Comparison of ENCODE assay signal across 21 cellular contexts in the genomic region with DNA sequence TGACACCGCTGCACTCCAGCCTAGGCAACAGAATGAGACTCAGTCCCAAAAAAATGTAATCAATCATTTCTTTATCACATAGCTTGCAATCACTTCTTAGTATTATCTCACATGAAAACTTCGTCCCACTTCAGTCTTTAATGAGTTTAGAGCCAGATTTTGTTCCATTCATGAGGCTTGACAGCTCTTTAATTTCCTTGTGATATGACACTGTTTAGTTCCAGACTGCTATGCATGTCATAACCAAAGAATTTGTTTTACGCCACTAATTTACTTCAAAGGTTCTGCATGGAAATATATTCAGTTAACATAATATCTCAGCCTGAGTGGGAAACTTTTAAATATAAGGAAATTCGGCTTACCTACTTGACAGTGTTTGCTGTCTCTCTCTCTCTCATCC.
DNase-seq lines count a peak whose midpoint lies in the region; ATAC-seq, FAIRE-seq and TF ChIP-seq lines count a peak whose summit lies in the region.
"Had no signal": no experiment of that assay in that cellular context is flagged by ENCODE, and none has a peak within 500 bp of the region (broad histone marks: within the 10 kb centered on the region; RNA-seq: fewer than 3 reads in every experiment).

No MANE protein-coding gene starts in this region.

- intact Hi-C loops in thyroid gland (cut with DNase I): no loop called here

- TF ChIP-seq CTCF in SK-N-SH (IDR thresholded peaks at IDR 0.05) (no peak), astrocyte (IDR thresholded peaks at IDR 0.05; ENCODE audit: insufficient read depth, low read depth, low read length) (no peak), mesothelial cell of epicardium (IDR thresholded peaks at IDR 0.05; ENCODE audit: unreplicated experiment) (no peak), thyroid gland (IDR thresholded peaks at IDR 0.05) (no peak)

- H3K36me3 ChIP-seq in SK-N-SH (replicated peaks in 1 of 2; ENCODE audit: control insufficient read depth in 1 of 2, insufficient read depth in 2 of 2, low read length in 1 of 2) (peaks cover 15 to 21% of the 10 kb centered on the region in 2 experiments), astrocyte (ENCODE audit: insufficient read depth, low read length) (peaks cover 16% of the 10 kb centered on the region), thyroid gland (peaks cover 23 to 31% of the 10 kb centered on the region in 2 donors)

- TF ChIP-seq RAD21 in SK-N-SH (IDR thresholded peaks at IDR 0.05; ENCODE audit: low read length): no peak

- ATAC-seq in SK-N-SH treated with all-trans-retinoic acid at 6 μM for 48 hours (peak; percentile 24; the same call in 2 of the 3 replicates), HG03025 (IDR thresholded peaks at IDR 0.05; ENCODE audit: low FRiP score, unreplicated experiment) (no peak)
- ATAC-seq: HepG2, Panc1 had no signal

- H3K36me3 Mint-ChIP-seq in astrocyte (ENCODE audit: low read depth, unreplicated experiment) (peaks cover 23% of the 10 kb centered on the region), mesothelial cell of epicardium (peaks cover 25% of the 10 kb centered on the region)

- no peak for TF ChIP-seq POLR2A in thyroid gland (IDR thresholded peaks at IDR 0.05)

- H3K9me2 ChIP-seq in SK-N-SH: no peaks in the 10 kb centered on the region

- H3K27ac ChIP-seq in SK-N-SH (ENCODE audit: low read depth in 2 of 2, low read length in 1 of 2): no peak overlapping the region
- H3K27ac ChIP-seq in astrocyte (ENCODE audit: low read depth, low read length): no peak overlapping the region
- peak overlapping the region in 2 of 3 donors; percentile 44 to 81 for H3K27ac ChIP-seq in thyroid gland
- H3K27ac ChIP-seq: 22Rv1, KMS-11 had no signal

- H2AFZ ChIP-seq in SK-N-SH (ENCODE audit: low read depth) (no peak overlapping the region), astrocyte (ENCODE audit: low read depth, low read length) (no peak overlapping the region)

- H3K4me3 Mint-ChIP-seq in astrocyte (ENCODE audit: unreplicated experiment) (no peak overlapping the region), mesothelial cell of epicardium (no peak overlapping the region)

- WGBS in SK-N-SH (ENCODE audit: low lambda C conversion rate): 86% methylated on average over 4 of the region's 4 CpGs
- 92 to 93% methylated on average over 4 of the region's 4 CpGs for WGBS in thyroid gland, 2 donors

- POLR2A ChIA-PET in SK-N-SH (lab: Yijun Ruan, JAX): no interaction called here

- DNase-seq in SK-N-SH: no peak
- peak; percentile 76 for DNase-seq in astrocyte (ENCODE audit: low read depth)
- DNase-seq in mesothelial cell of epicardium (ENCODE audit: low spot score in 2 of 2, unreplicated experiment in 2 of 2): no peak
- DNase-seq in thyroid gland: no peak
- DNase-seq in DMS 273 treated with DMSO at 0.1 percent for 48 hours (lab: John Stamatoyannopoulos, UW): no peak
- no peak for DNase-seq in NCI-H510A treated with DMSO at 0.1 percent for 48 hours (lab: John Stamatoyannopoulos, UW)
- DNase-seq: AML-193, NCI-H1417, NCI-H187, NCI-H2107, NCI-H2227 treated with DMSO at 0.1 percent for 48 hours, NCI-H524 had no signal

- H4K20me1 ChIP-seq in SK-N-SH (ENCODE audit: insufficient read depth) (no peaks in the 10 kb centered on the region), astrocyte (ENCODE audit: insufficient read depth, low read length) (no peaks in the 10 kb centered on the region)

- H3K9me3 ChIP-seq in SK-N-SH (no peaks in the 10 kb centered on the region), astrocyte (ENCODE audit: insufficient read depth, low read depth, low read length) (no peaks in the 10 kb centered on the region), thyroid gland (no peaks in the 10 kb centered on the region)

- H3K27me3 Mint-ChIP-seq in astrocyte (ENCODE audit: low read depth, unreplicated experiment) (no peaks in the 10 kb centered on the region), mesothelial cell of epicardium (ENCODE audit: low read depth) (no peaks in the 10 kb centered on the region)

- H3K79me2 ChIP-seq in SK-N-SH (ENCODE audit: insufficient read depth): no peaks in the 10 kb centered on the region
- H3K79me2 ChIP-seq in astrocyte (ENCODE audit: insufficient read depth, low read length): peaks cover 10% of the 10 kb centered on the region

- H3F3A ChIP-seq in SK-N-SH (replicated peaks; ENCODE audit: insufficient read depth): no peaks in the 10 kb centered on the region

- no peaks in the 10 kb centered on the region for H3K9me3 Mint-ChIP-seq in astrocyte (ENCODE audit: unreplicated experiment)
- no peaks in the 10 kb centered on the region for H3K9me3 Mint-ChIP-seq in mesothelial cell of epicardium

- H3K4me1 Mint-ChIP-seq in astrocyte (ENCODE audit: low read depth, unreplicated experiment): peaks cover 13% of the 10 kb centered on the region
- H3K4me1 Mint-ChIP-seq in mesothelial cell of epicardium: peaks cover 6% of the 10 kb centered on the region

- H3K4me1 ChIP-seq in SK-N-SH (ENCODE audit: control insufficient read depth in 1 of 2, insufficient read depth in 2 of 2, low read depth in 1 of 2, low read length in 1 of 2) (peaks cover 0 to 8% of the 10 kb centered on the region in 2 experiments; a peak in 1 of 4 replicates), astrocyte (ENCODE audit: insufficient read depth, low read length) (peaks cover 5% of the 10 kb centered on the region), thyroid gland (peaks cover 5 to 16% of the 10 kb centered on the region in 2 donors)

- TF ChIP-seq EP300 in SK-N-SH (IDR thresholded peaks at IDR 0.05; ENCODE audit: borderline replicate concordance in 1 of 2, low read depth in 1 of 2, low read length in 1 of 2): no peak

- no peak for FAIRE-seq in astrocyte (lab: Jason Lieb, UNC)
- FAIRE-seq: GM12891, GM18507, H54, HepG2 had no signal

- CTCF ChIA-PET in SK-N-SH (lab: Yijun Ruan, JAX): interaction anchor here (1.5 kb wide), 1 partner anchor 93 kb away, joined by 6 read pairs; no protein-coding TSS in a partner anchor

- no peak overlapping the region for H3K4me2 ChIP-seq in SK-N-SH
- H3K4me2 ChIP-seq in astrocyte (ENCODE audit: low read length): no peak overlapping the region
- H3K4me2 ChIP-seq: KMS-11 had no signal

- H3K4me3 ChIP-seq in SK-N-SH (ENCODE audit: low read depth in 2 of 2, low read length in 1 of 2) (no peak overlapping the region), astrocyte (ENCODE audit: insufficient read depth, low read depth, low read length) (no peak overlapping the region), thyroid gland (replicated peaks in 1 of 3) (no peak overlapping the region)

- H3K27me3 ChIP-seq in SK-N-SH (ENCODE audit: insufficient read depth): no peaks in the 10 kb centered on the region
- no peaks in the 10 kb centered on the region for H3K27me3 ChIP-seq in astrocyte (ENCODE audit: insufficient read depth, low read length)
- no peaks in the 10 kb centered on the region for H3K27me3 ChIP-seq in thyroid gland

- no peak overlapping the region for H3K9ac ChIP-seq in SK-N-SH
- no peak overlapping the region for H3K9ac ChIP-seq in astrocyte (ENCODE audit: low read length)
- H3K9ac ChIP-seq: KMS-11 had no signal

- no peak overlapping the region for H3K27ac Mint-ChIP-seq in astrocyte (ENCODE audit: unreplicated experiment)
- H3K27ac Mint-ChIP-seq in mesothelial cell of epicardium: peak overlapping the region; percentile 66

TF ChIP-seq in SK-N-SH treated with all-trans-retinoic acid at 6 μM for 48 hours, 23 proteins besides CTCF, POLR2A, EP300 and RAD21:
- TF ChIP-seq ZFP3 (CRISPR knock-in tag; IDR thresholded peaks at IDR 0.05) (no peak), ZC3H10 (CRISPR knock-in tag; IDR thresholded peaks at IDR 0.05) (0 out of 2 replicates have a peak, but pooled peaks have one; percentile 37)

TF ChIP-seq in SK-N-SH, 30 proteins besides CTCF, POLR2A, EP300 and RAD21:
- TF ChIP-seq TCF12 (IDR thresholded peaks at IDR 0.05): no peak
- TF ChIP-seq RCOR1 (IDR thresholded peaks at IDR 0.05; ENCODE audit: low read length): no peak
- TF ChIP-seq YY1 (IDR thresholded peaks at IDR 0.05; ENCODE audit: low read depth): no peak
- TF ChIP-seq, protein P1, sequence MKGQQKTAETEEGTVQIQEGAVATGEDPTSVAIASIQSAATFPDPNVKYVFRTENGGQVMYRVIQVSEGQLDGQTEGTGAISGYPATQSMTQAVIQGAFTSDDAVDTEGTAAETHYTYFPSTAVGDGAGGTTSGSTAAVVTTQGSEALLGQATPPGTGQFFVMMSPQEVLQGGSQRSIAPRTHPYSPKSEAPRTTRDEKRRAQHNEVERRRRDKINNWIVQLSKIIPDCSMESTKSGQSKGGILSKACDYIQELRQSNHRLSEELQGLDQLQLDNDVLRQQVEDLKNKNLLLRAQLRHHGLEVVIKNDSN (IDR thresholded peaks at IDR 0.05; ENCODE audit: borderline replicate concordance, low read depth): no peak
- TF ChIP-seq RFX5 (IDR thresholded peaks at IDR 0.05; ENCODE audit: low read length): no peak
- no peak for TF ChIP-seq GATA2 (CRISPR knock-in tag; IDR thresholded peaks at IDR 0.05)
- TF ChIP-seq MXI1 (IDR thresholded peaks at IDR 0.05; ENCODE audit: low read depth, low read length): no peak
- no peak for TF ChIP-seq EZH2phosphoT487 (IDR thresholded peaks at IDR 0.05; ENCODE audit: borderline replicate concordance, low read depth)
- TF ChIP-seq JUND (IDR thresholded peaks at IDR 0.05): no peak
- TF ChIP-seq PBX3 (IDR thresholded peaks at IDR 0.05): no peak

Comparison
In these comparisons a context has a peak if more than half of its experiments do, and no peak if none do; other contexts are left out.
1. H3K27ac ChIP-seq: peak in thyroid gland (2 of 3); none in SK-N-SH (0 of 2) and astrocyte (single experiment).